ENCODE assay signal across 15 cellular contexts in genomic region chr13:28755546-28755870, GRCh38. TPM values are rescaled to one million over a fixed set of nuclear protein-coding genes. Genes with fewer than 3 reads are reported as not detected.
DNase-seq lines count a peak whose midpoint lies in the region; ATAC-seq and TF ChIP-seq lines count a peak whose summit lies in the region.
"Had no signal": no experiment of that assay in that cellular context is flagged by ENCODE, and none has a peak within 500 bp of the region (broad histone marks: within the 10 kb centered on the region; RNA-seq: fewer than 3 reads in every experiment).

No MANE protein-coding gene starts in this region.

- no peaks in the 10 kb centered on the region for H3K27me3 Mint-ChIP-seq in T-helper 2 cell treated with Interferon-gamma antibody and Interleukin-4, amounts not matched to agents 5 μg/mL and 100 μg/mL, for 36 hours (ENCODE audit: low read depth)
- H3K27me3 Mint-ChIP-seq: type B pancreatic cell had no signal

- intact Hi-C loops in OCI-LY7 (cut with micrococcal nuclease; ENCODE audit: unreplicated experiment), result no loop called here
- intact Hi-C loops in gastrocnemius medialis (cut with DNase I; ENCODE audit: low total_unique reads), result no loop called here

- H3K27ac ChIP-seq in OCI-LY7 (ENCODE audit: low read depth, low read length, poor library complexity, severe bottlenecking) (no peak overlapping the region), gastroesophageal sphincter (peak overlapping the region in 2 of 4 donors; percentile 55 to 69), gastrocnemius medialis (peak overlapping the region in 3 of 4 donors; percentile 59 to 72 (median 69))

- no peak for DNase-seq in T-helper 2 cell treated with Interferon-gamma antibody and Interleukin-4, amounts not matched to agents 5 μg/mL and 100 μg/mL, for 36 hours (ENCODE audit: low spot score)
- no peak for DNase-seq in T-helper 2 cell
- DNase-seq in OCI-LY7 (ENCODE audit: low spot score), result no peak
- no peak for DNase-seq in gastrocnemius medialis
- DNase-seq in COLO829 (ENCODE audit: low spot score), result no peak
- no peak for DNase-seq in NOMO-1 treated with DMSO at 0.1 percent for 48 hours (lab: John Stamatoyannopoulos, UW; ENCODE audit: unreplicated experiment)
- no peak for DNase-seq in H4 (ENCODE audit: low spot score)
- DNase-seq: activated effector memory CD4-positive, alpha-beta T cell treated with anti-CD3 and anti-CD28 coated beads, Interleukin-2, amount 50 U/mL, for 16 hours; NCI-H1105 treated with DMSO at 0.1 percent for 48 hours; NCI-H69; nephron progenitor cell; SHP77 had no signal

- H3K4me1 ChIP-seq in OCI-LY7 (ENCODE audit: insufficient read depth, low read length, poor library complexity, severe bottlenecking) (no peaks in the 10 kb centered on the region), gastroesophageal sphincter (peaks cover 0 to 16% (median 0%) of the 10 kb centered on the region in 3 donors), gastrocnemius medialis (peaks cover 0 to 10% of the 10 kb centered on the region in 2 donors)

- H3K4me1 Mint-ChIP-seq in T-helper 2 cell treated with Interferon-gamma antibody and Interleukin-4, amounts not matched to agents 5 μg/mL and 100 μg/mL, for 36 hours (ENCODE audit: low read depth), result peaks cover 23% of the 10 kb centered on the region

- no peaks in the 10 kb centered on the region for H3K9me2 ChIP-seq in OCI-LY7 (ENCODE audit: insufficient read depth, low read length)

- no TSS peak for BruUV-seq in OCI-LY7 (replicated peaks; lab: Mats Ljungman, UMichigan)

- no peaks in the 10 kb centered on the region for H3K79me2 ChIP-seq in OCI-LY7 (ENCODE audit: insufficient read depth, low read depth, low read length)

- no peak for TF ChIP-seq EP300 in gastroesophageal sphincter (IDR thresholded peaks at IDR 0.05)

- TF ChIP-seq CTCF in OCI-LY7 (conservative IDR thresholded peaks at IDR 0.05; ENCODE audit: low read length), result no peak
- TF ChIP-seq CTCF in gastroesophageal sphincter (IDR thresholded peaks at IDR 0.05), result no peak
- TF ChIP-seq CTCF in gastrocnemius medialis (IDR thresholded peaks at IDR 0.05 in 4 of 5, conservative IDR thresholded peaks at IDR 0.05 in 1 of 5), result no peak

- peaks cover 36% of the 10 kb centered on the region for H3K9me3 Mint-ChIP-seq in T-helper 2 cell treated with Interferon-gamma antibody and Interleukin-4, amounts not matched to agents 5 μg/mL and 100 μg/mL, for 36 hours

- no peaks in the 10 kb centered on the region for H4K20me1 ChIP-seq in OCI-LY7 (ENCODE audit: insufficient read depth, low read length)

- peak overlapping the region; percentile 88 for H3K27ac Mint-ChIP-seq in T-helper 2 cell treated with Interferon-gamma antibody and Interleukin-4, amounts not matched to agents 5 μg/mL and 100 μg/mL, for 36 hours

- no peaks in the 10 kb centered on the region for H3K36me3 ChIP-seq in OCI-LY7 (ENCODE audit: insufficient read depth, low read length)
- H3K36me3 ChIP-seq in gastroesophageal sphincter, result no peaks in the 10 kb centered on the region
- no peaks in the 10 kb centered on the region for H3K36me3 ChIP-seq in gastrocnemius medialis

- peaks cover 3% of the 10 kb centered on the region for H3K36me3 Mint-ChIP-seq in T-helper 2 cell treated with Interferon-gamma antibody and Interleukin-4, amounts not matched to agents 5 μg/mL and 100 μg/mL, for 36 hours (ENCODE audit: low read depth)
- H3K36me3 Mint-ChIP-seq: type B pancreatic cell had no signal

- H3K4me3 Mint-ChIP-seq in T-helper 2 cell treated with Interferon-gamma antibody and Interleukin-4, amounts not matched to agents 5 μg/mL and 100 μg/mL, for 36 hours, result peak overlapping the region; percentile 68
- H3K4me3 Mint-ChIP-seq: type B pancreatic cell, WTC11 had no signal

- H3K9me3 ChIP-seq in OCI-LY7 (ENCODE audit: low read length) (peaks cover 18% of the 10 kb centered on the region), gastroesophageal sphincter (peaks cover 0 to 18% (median 0%) of the 10 kb centered on the region in 3 donors), gastrocnemius medialis (peaks cover 0 to 11% (median 0%) of the 10 kb centered on the region in 3 donors)

- ATAC-seq in gastroesophageal sphincter, result peak; percentile 5
- no peak for ATAC-seq in gastrocnemius medialis

- H3K4me2 ChIP-seq in OCI-LY7 (ENCODE audit: low read length), result peak overlapping the region; percentile 57; the same call in 1 of the 2 replicates

- no peak overlapping the region for H2AFZ ChIP-seq in OCI-LY7 (ENCODE audit: low read length)

- POLR2A ChIA-PET in OCI-LY7 (lab: Charles Lee), result no interaction called here

- in situ Hi-C loops in gastrocnemius medialis (cut with MboI; ENCODE audit: low sequenced_read_pairs in 4 of 4), result no loop called here

- H3K27me3 ChIP-seq in gastroesophageal sphincter (no peaks in the 10 kb centered on the region), gastrocnemius medialis (no peaks in the 10 kb centered on the region)

- CTCF ChIA-PET in OCI-LY7 (lab: Charles Lee; ENCODE audit: unreplicated experiment), result no interaction called here

- H3K4me3 ChIP-seq in OCI-LY7 (ENCODE audit: low read depth, low read length, poor library complexity, severe bottlenecking), result no peak overlapping the region
- H3K4me3 ChIP-seq in gastroesophageal sphincter, result peak overlapping the region in 1 of 2 donors; percentile 35
- H3K4me3 ChIP-seq in gastrocnemius medialis, result peak overlapping the region; percentile 34 to 43 (median 38)

- 58 to 70% methylated on average over 2 to 5 of the region's 5 CpGs for WGBS in gastroesophageal sphincter (ENCODE audit: low coverage in 1 of 2), 2 donors

- TF ChIP-seq POLR2A in gastroesophageal sphincter (IDR thresholded peaks at IDR 0.05) (no peak), gastrocnemius medialis (IDR thresholded peaks at IDR 0.05) (no peak)

RNA-seq across cellular contexts. Expression of gene SLC46A3, which starts 36.7 kb away (rescaled TPM):
- total RNA-seq in OCI-LY7 (2014; rRNA removed; shearing (Covaris generic)), result 3.8 and 4.3 TPM in 2 replicates
- 10.2 and 11.7 TPM in 2 replicates for total RNA-seq in OCI-LY7 (2022)
- total RNA-seq in gastroesophageal sphincter, result 10 to 100 TPM in 3 of 4 donors, 1 to 10 TPM in 1; 8.3 to 20.7 (median 12.0) TPM
- total RNA-seq in gastrocnemius medialis, result 10 to 100 TPM in 2 of 4 donors, 1 to 10 TPM in 2; 6.9 to 18.0 (median 9.8) TPM
- 1.4 and 2.5 TPM in 2 replicates for total RNA-seq in H4 (2014; rRNA removed; shearing (Covaris generic))
